ENCODE assay signal across 29 cellular contexts in the genomic region with DNA sequence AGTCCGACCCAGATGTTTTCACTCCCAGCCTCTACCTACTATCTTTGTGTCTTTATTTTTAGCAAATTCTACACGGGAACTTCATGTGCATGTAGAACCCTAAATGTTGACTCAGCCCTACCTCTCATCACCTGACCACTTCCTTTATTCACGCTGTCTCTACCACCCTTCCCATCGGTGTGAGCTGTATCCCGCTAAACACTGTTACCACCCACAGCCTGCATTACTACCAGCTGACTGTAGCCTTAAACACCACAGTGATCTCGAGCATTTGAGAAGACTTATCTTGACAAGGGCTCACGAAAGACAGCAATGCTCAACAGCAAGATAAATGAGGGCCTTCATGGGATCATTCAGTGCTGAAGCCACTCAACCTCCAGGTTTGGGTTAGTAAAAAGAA. TPM values are rescaled to one million over a fixed set of nuclear protein-coding genes. Genes with fewer than 3 reads are reported as not detected.
"Had no signal": no experiment of that assay in that cellular context is flagged by ENCODE, and none has a peak within 500 bp of the region (broad histone marks: within the 10 kb centered on the region; RNA-seq: fewer than 3 reads in every experiment).

No MANE protein-coding gene starts in this region.

- H3K36me3 Mint-ChIP-seq: naive B cell, T-cell had no signal

- DNase-seq: activated gamma-delta T cell; activated naive CD4-positive, alpha-beta T cell treated with anti-CD3 and anti-CD28 coated beads, Interleukin-2, amount 50 U/mL, for 16 hours; adrenal gland; brain microvascular endothelial cell; caudate nucleus; effector CD8-positive, alpha-beta T cell; erythroblast; foreskin fibroblast; lower lobe of right lung; naive B cell; stimulated activated CD4-positive, alpha-beta T cell treated with anti-CD3 and anti-CD28 coated beads, Interleukin-15, amount 100 ng/mL, for 24 hours; stimulated activated naive CD4-positive, alpha-beta T cell; T-cell; upper lobe of left lung had no signal

- H3K4me3 Mint-ChIP-seq: activated T-helper 1 cell treated with anti-CD3 and anti-CD28 coated beads, Interleukin-12 subunit alpha, Interleukin-12 subunit beta, Interleukin-2, Interleukin-4 antibody, amounts not matched to agents 30 ng/mL and 10 ng/mL and 1 ng/mL, durations not matched to agents 14 hours and 24 hours and 36 hours; dendritic cell treated with granulocyte-macrophage colony-stimulating factor and Interleukin-4, amounts not matched to agents 40 ng/mL and 50 ng/mL, for 4 days; T-cell; WTC11 had no signal

- H3K27ac Mint-ChIP-seq: activated T-helper 1 cell treated with anti-CD3 and anti-CD28 coated beads, Interleukin-12 subunit alpha, Interleukin-12 subunit beta, Interleukin-2, Interleukin-4 antibody, amounts not matched to agents 30 ng/mL and 10 ng/mL and 1 ng/mL, durations not matched to agents 14 hours and 24 hours and 36 hours; dendritic cell treated with granulocyte-macrophage colony-stimulating factor and Interleukin-4, amounts not matched to agents 40 ng/mL and 50 ng/mL, for 4 days; naive B cell; T-cell; WTC11 had no signal

- ATAC-seq: left lobe of liver, lower lobe of right lung, sciatic nerve, T-cell, WTC11 had no signal

RNA-seq across cellular contexts. Expression of gene NCR1, which starts 15.1 kb away (rescaled TPM):
- total RNA-seq: activated T-helper 1 cell treated with anti-CD3 and anti-CD28 coated beads, Interleukin-12 subunit alpha, Interleukin-12 subunit beta, Interleukin-2, Interleukin-4 antibody, amounts not matched to agents 30 ng/mL and 10 ng/mL and 1 ng/mL, durations not matched to agents 14 hours and 24 hours and 36 hours; ascending aorta; fibroblast of lung; kidney epithelial cell; renal cortical epithelial cell; smooth muscle cell had no signal
- polyA plus RNA-seq: adrenal gland, fibroblast of lung had no signal

RNA-seq across cellular contexts. Expression of gene NLRP7, which starts 26.2 kb away (rescaled TPM):
- total RNA-seq: activated T-helper 1 cell treated with anti-CD3 and anti-CD28 coated beads, Interleukin-12 subunit alpha, Interleukin-12 subunit beta, Interleukin-2, Interleukin-4 antibody, amounts not matched to agents 30 ng/mL and 10 ng/mL and 1 ng/mL, durations not matched to agents 14 hours and 24 hours and 36 hours; adrenal gland; ascending aorta; fibroblast of lung; kidney epithelial cell; left lobe of liver; mesenteric fat pad; mucosa of gallbladder; osteoblast; posterior vena cava; renal cortical epithelial cell; sciatic nerve; T-cell; thoracic aorta had no signal
- polyA plus RNA-seq: fibroblast of lung had no signal

RNA-seq across cellular contexts. Expression of gene NLRP2, which starts 45.1 kb away (rescaled TPM):
- total RNA-seq: ascending aorta had no signal

RNA-seq across cellular contexts. Expression of gene FCAR, which starts 47.0 kb away (rescaled TPM):
- total RNA-seq: activated T-helper 1 cell treated with anti-CD3 and anti-CD28 coated beads, Interleukin-12 subunit alpha, Interleukin-12 subunit beta, Interleukin-2, Interleukin-4 antibody, amounts not matched to agents 30 ng/mL and 10 ng/mL and 1 ng/mL, durations not matched to agents 14 hours and 24 hours and 36 hours; ascending aorta; fibroblast of lung; kidney epithelial cell; mucosa of gallbladder; osteoblast; renal cortical epithelial cell; smooth muscle cell had no signal
- polyA plus RNA-seq: fibroblast of lung, smooth muscle cell had no signal
